ENCODE assay signal across 21 cellular contexts in the genomic region with DNA sequence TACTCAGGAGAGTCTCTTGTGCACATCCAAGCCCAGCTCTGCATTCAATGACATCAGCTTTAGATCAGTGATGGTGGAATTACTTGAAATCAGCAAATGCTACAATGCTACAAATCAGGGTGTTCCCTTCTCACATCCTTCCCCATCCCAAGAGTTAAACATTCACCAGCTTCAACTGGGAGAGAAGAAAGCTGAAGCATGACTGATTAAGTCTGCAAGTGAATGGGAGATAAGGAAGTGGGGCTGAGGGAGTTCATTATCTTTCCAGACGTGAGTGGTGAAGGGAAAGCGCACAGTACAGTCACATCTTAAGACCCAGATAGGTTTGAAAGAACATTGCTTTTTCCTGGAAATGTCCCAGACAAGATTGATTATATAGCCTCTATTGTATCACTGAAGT.
"Had no signal": no experiment of that assay in that cellular context is flagged by ENCODE, and none has a peak within 500 bp of the region (broad histone marks: within the 10 kb centered on the region; RNA-seq: fewer than 3 reads in every experiment).

No MANE protein-coding gene starts in this region.

- H3K4me3 ChIP-seq: body of pancreas, left lung, prostate gland, right lobe of liver, smooth muscle cell, testis, upper lobe of left lung had no signal

- H3K4me3 Mint-ChIP-seq: activated CD4-positive, alpha-beta memory T cell treated with anti-CD3 and anti-CD28 coated beads for 36 hours; activated CD4-positive, alpha-beta T cell treated with anti-CD3 and anti-CD28 coated beads for 36 hours; activated T-cell treated with anti-CD3 and anti-CD28 coated beads, Interleukin-2, amount 50 U/mL, for 24 hours; naive thymus-derived CD8-positive, alpha-beta T cell; stimulated activated naive CD8-positive, alpha-beta T cell treated with anti-CD3 and anti-CD28 coated beads, Interleukin-15, amount 100 ng/mL, for 72 hours had no signal

- H3K36me3 Mint-ChIP-seq: activated CD4-positive, alpha-beta memory T cell treated with anti-CD3 and anti-CD28 coated beads for 36 hours; activated naive CD4-positive, alpha-beta T cell treated with anti-CD3 and anti-CD28 coated beads, Interleukin-2, amount 50 U/mL, for 72 hours; naive thymus-derived CD8-positive, alpha-beta T cell had no signal

- H3K36me3 ChIP-seq: left lung, prostate gland, right lobe of liver, upper lobe of left lung had no signal

- ATAC-seq: activated CD4-positive, alpha-beta T cell treated with anti-CD3 and anti-CD28 coated beads for 36 hours; activated naive CD4-positive, alpha-beta T cell treated with anti-CD3 and anti-CD28 coated beads, Interleukin-2, amount 50 U/mL, for 72 hours; body of pancreas; naive thymus-derived CD8-positive, alpha-beta T cell; right lobe of liver; stimulated activated naive CD8-positive, alpha-beta T cell treated with anti-CD3 and anti-CD28 coated beads, Interleukin-15, amount 100 ng/mL, for 72 hours had no signal

- H3K9me3 ChIP-seq: body of pancreas, left lung, prostate gland, right lobe of liver, testis, upper lobe of left lung had no signal

- H3K4me1 Mint-ChIP-seq: activated CD4-positive, alpha-beta T cell treated with anti-CD3 and anti-CD28 coated beads for 36 hours; naive thymus-derived CD8-positive, alpha-beta T cell; stimulated activated naive CD8-positive, alpha-beta T cell treated with anti-CD3 and anti-CD28 coated beads, Interleukin-15, amount 100 ng/mL, for 72 hours had no signal

- H3K27ac ChIP-seq: body of pancreas, foreskin keratinocyte, left lung, prostate gland, right lobe of liver, testis, upper lobe of left lung had no signal

- H3K27me3 ChIP-seq: body of pancreas, left lung, right lobe of liver, testis, upper lobe of left lung had no signal

- H3K4me1 ChIP-seq: foreskin keratinocyte, left lung, right lobe of liver, testis, upper lobe of left lung had no signal

- DNase-seq: activated CD4-positive, alpha-beta memory T cell treated with anti-CD3 and anti-CD28 coated beads for 36 hours; activated CD4-positive, alpha-beta T cell treated with anti-CD3 and anti-CD28 coated beads for 36 hours; activated gamma-delta T cell; activated T-cell treated with anti-CD3 and anti-CD28 coated beads, Interleukin-2, amount 50 U/mL, for 24 hours; amniotic stem cell; body of pancreas; central memory CD4-positive, alpha-beta T cell; cortex of kidney; effector CD4-positive, alpha-beta T cell; foreskin keratinocyte; left lung; mammary epithelial cell; naive thymus-derived CD8-positive, alpha-beta T cell; occipital lobe; right lobe of liver; stimulated activated naive CD8-positive, alpha-beta T cell treated with anti-CD3 and anti-CD28 coated beads, Interleukin-15, amount 100 ng/mL, for 72 hours; testis; upper lobe of left lung had no signal

- H3K27ac Mint-ChIP-seq: activated CD4-positive, alpha-beta memory T cell treated with anti-CD3 and anti-CD28 coated beads for 36 hours; activated CD4-positive, alpha-beta T cell treated with anti-CD3 and anti-CD28 coated beads for 36 hours; activated naive CD4-positive, alpha-beta T cell treated with anti-CD3 and anti-CD28 coated beads, Interleukin-2, amount 50 U/mL, for 72 hours; activated T-cell treated with anti-CD3 and anti-CD28 coated beads, Interleukin-2, amount 50 U/mL, for 24 hours; naive thymus-derived CD8-positive, alpha-beta T cell; stimulated activated naive CD8-positive, alpha-beta T cell treated with anti-CD3 and anti-CD28 coated beads, Interleukin-15, amount 100 ng/mL, for 72 hours had no signal

- H3K9me3 Mint-ChIP-seq: activated CD4-positive, alpha-beta memory T cell treated with anti-CD3 and anti-CD28 coated beads for 36 hours; activated naive CD4-positive, alpha-beta T cell treated with anti-CD3 and anti-CD28 coated beads, Interleukin-2, amount 50 U/mL, for 72 hours; activated T-cell treated with anti-CD3 and anti-CD28 coated beads, Interleukin-2, amount 50 U/mL, for 24 hours; naive thymus-derived CD8-positive, alpha-beta T cell; stimulated activated naive CD8-positive, alpha-beta T cell treated with anti-CD3 and anti-CD28 coated beads, Interleukin-15, amount 100 ng/mL, for 72 hours had no signal
